Comparison of ENCODE assay signal across 13 cellular contexts in genomic region chr18:24065942-24066341, GRCh38.
"Had no signal": no experiment of that assay in that cellular context is flagged by ENCODE, and none has a peak within 500 bp of the region (broad histone marks: within the 10 kb centered on the region; RNA-seq: fewer than 3 reads in every experiment).

No MANE protein-coding gene starts in this region.

- H3K9me3 Mint-ChIP-seq: activated naive CD4-positive, alpha-beta T cell treated with anti-CD3 and anti-CD28 coated beads, Interleukin-2, amount 50 U/mL, for 72 hours; nephron; stimulated activated naive B cell treated with anti-CD40 and anti-IgM and Interleukin-4, amounts not matched to agents 10 μg/mL and 1 μg/mL and 100 μg/mL, for 72 hours had no signal

- DNase-seq: activated CD4-positive, CD25-positive, alpha-beta regulatory T cell treated with anti-CD3 and anti-CD28 coated beads, Interleukin-2, amount 50 U/mL, for 72 hours; activated effector memory CD4-positive, alpha-beta T cell treated with Interleukin-2 at 50 U/mL for 16 hours; colonic mucosa; esophagus squamous epithelium; foreskin fibroblast; mesendoderm; nucleus accumbens; stimulated activated CD4-positive, alpha-beta T cell treated with anti-CD3 and anti-CD28 coated beads, Interleukin-2, amount 100 ng/mL, for 48 hours; stimulated activated naive B cell treated with anti-CD40 and anti-IgM and Interleukin-4, amounts not matched to agents 10 μg/mL and 1 μg/mL and 100 μg/mL, for 72 hours; T-helper 9 cell; trophoblast cell had no signal

- H3K27ac Mint-ChIP-seq: activated naive CD4-positive, alpha-beta T cell treated with anti-CD3 and anti-CD28 coated beads, Interleukin-2, amount 50 U/mL, for 72 hours; nephron; stimulated activated naive B cell treated with anti-CD40 and anti-IgM and Interleukin-4, amounts not matched to agents 10 μg/mL and 1 μg/mL and 100 μg/mL, for 72 hours had no signal

- H3K27me3 Mint-ChIP-seq: stimulated activated naive B cell treated with anti-CD40 and anti-IgM and Interleukin-4, amounts not matched to agents 10 μg/mL and 1 μg/mL and 100 μg/mL, for 72 hours had no signal

- ATAC-seq: activated naive CD4-positive, alpha-beta T cell treated with anti-CD3 and anti-CD28 coated beads, Interleukin-2, amount 50 U/mL, for 72 hours; stimulated activated naive B cell treated with anti-CD40 and anti-IgM and Interleukin-4, amounts not matched to agents 10 μg/mL and 1 μg/mL and 100 μg/mL, for 72 hours had no signal

- H3K4me1 Mint-ChIP-seq: nephron had no signal

- H3K4me3 Mint-ChIP-seq: nephron; stimulated activated naive B cell treated with anti-CD40 and anti-IgM and Interleukin-4, amounts not matched to agents 10 μg/mL and 1 μg/mL and 100 μg/mL, for 72 hours had no signal
